ENCODE assay signal across 19 cellular contexts in genomic region chr11:12217879-12218278, GRCh38.
DNase-seq lines count a peak whose midpoint lies in the region; ATAC-seq and TF ChIP-seq lines count a peak whose summit lies in the region.
"Had no signal": no experiment of that assay in that cellular context is flagged by ENCODE, and none has a peak within 500 bp of the region (broad histone marks: within the 10 kb centered on the region; RNA-seq: fewer than 3 reads in every experiment).

No MANE protein-coding gene starts in this region.

- H3K9me3 ChIP-seq in CD8-positive, alpha-beta memory T cell (ENCODE audit: low read length), result no peaks in the 10 kb centered on the region
- H3K9me3 ChIP-seq in KOPT-K1 (ENCODE audit: insufficient read depth, low read length, poor library complexity, severe bottlenecking) (no peaks in the 10 kb centered on the region), gastroesophageal sphincter (no peaks in the 10 kb centered on the region), stomach (no peaks in the 10 kb centered on the region)

- TF ChIP-seq EP300 in gastroesophageal sphincter (IDR thresholded peaks at IDR 0.05) (no peak), stomach (IDR thresholded peaks at IDR 0.05) (no peak)

- TF ChIP-seq POLR2A in gastroesophageal sphincter (IDR thresholded peaks at IDR 0.05) (no peak), stomach (IDR thresholded peaks at IDR 0.05) (no peak)

- H3K27ac Mint-ChIP-seq in CD8-positive, alpha-beta memory T cell, result peak overlapping the region in 5 of 8 donors; percentile 49 to 94 (median 87)

- CTCF ChIA-PET in CD8-positive, alpha-beta memory T cell (lab: Charles Lee), result interaction anchor here (1.1 to 1.6 kb wide), 3 partner anchors 10 to 18 kb away, joined by 3 to 4 read pairs (median 3); no protein-coding TSS in a partner anchor

- peaks cover 33 to 59% (median 43%) of the 10 kb centered on the region in 3 donors for H3K4me1 Mint-ChIP-seq in CD8-positive, alpha-beta memory T cell

- no peak overlapping the region for H3K4me3 ChIP-seq in CD8-positive, alpha-beta memory T cell (ENCODE audit: low read length)
- no peak overlapping the region for H3K4me3 ChIP-seq in gastroesophageal sphincter
- H3K4me3 ChIP-seq in stomach, result no peak overlapping the region

- H3K36me3 ChIP-seq in CD8-positive, alpha-beta memory T cell (ENCODE audit: insufficient read depth, low read length), result peaks cover 10% of the 10 kb centered on the region
- H3K36me3 ChIP-seq in KOPT-K1 (ENCODE audit: insufficient read depth, low read length), result no peaks in the 10 kb centered on the region
- H3K36me3 ChIP-seq in gastroesophageal sphincter, result peaks cover 0 to 56% of the 10 kb centered on the region in 2 donors
- peaks cover 14 to 77% (median 39%) of the 10 kb centered on the region in 4 donors for H3K36me3 ChIP-seq in stomach

- H3K9me3 Mint-ChIP-seq in CD8-positive, alpha-beta memory T cell, result no peaks in the 10 kb centered on the region

- POLR2A ChIA-PET in CD8-positive, alpha-beta memory T cell (lab: Charles Lee), result no interaction called here

- intact Hi-C loops in stomach (cut with DNase I; ENCODE audit: low total_unique reads), result loop anchor here (10.0 kb wide), 1 partner anchor 113 kb away; no protein-coding TSS in a partner anchor

- H3K27me3 Mint-ChIP-seq in CD8-positive, alpha-beta memory T cell, result peaks cover 0 to 2% of the 10 kb centered on the region in 2 donors

- 62 to 90% methylated on average over 2 of the region's 4 CpGs for WGBS in gastroesophageal sphincter (ENCODE audit: low coverage in 1 of 2), 2 donors
- 55 to 76% (median 69%) methylated on average over 4 of the region's 4 CpGs for WGBS in stomach, 5 donors

- no peak overlapping the region for H3K27ac ChIP-seq in CD8-positive, alpha-beta memory T cell (ENCODE audit: low read depth, low read length)
- peak overlapping the region; percentile 33 for H3K27ac ChIP-seq in KOPT-K1 (ENCODE audit: low read depth, low read length, poor library complexity, severe bottlenecking)
- peak overlapping the region in 3 of 4 donors; percentile 65 to 85 (median 76) for H3K27ac ChIP-seq in gastroesophageal sphincter
- H3K27ac ChIP-seq in stomach, result peak overlapping the region; percentile 58 to 88 (median 80)

- peaks cover 35% of the 10 kb centered on the region for H3K4me1 ChIP-seq in CD8-positive, alpha-beta memory T cell (ENCODE audit: insufficient read depth, low read length)
- H3K4me1 ChIP-seq in gastroesophageal sphincter, result peaks cover 0 to 67% (median 26%) of the 10 kb centered on the region in 3 donors
- H3K4me1 ChIP-seq in stomach, result peaks cover 74 to 83% (median 80%) of the 10 kb centered on the region in 4 donors

- peaks cover 25 to 90% (median 40%) of the 10 kb centered on the region in 3 donors for H3K36me3 Mint-ChIP-seq in CD8-positive, alpha-beta memory T cell

- no peaks in the 10 kb centered on the region for H3K27me3 ChIP-seq in CD8-positive, alpha-beta memory T cell (ENCODE audit: insufficient read depth, low read length, poor library complexity, severe bottlenecking)
- H3K27me3 ChIP-seq in gastroesophageal sphincter, result no peaks in the 10 kb centered on the region
- no peaks in the 10 kb centered on the region for H3K27me3 ChIP-seq in stomach

- no peak overlapping the region for H3K4me3 Mint-ChIP-seq in CD8-positive, alpha-beta memory T cell

- DNase-seq in CD8-positive, alpha-beta memory T cell, result no peak
- DNase-seq in stomach (no peak), COLO668 (lab: John Stamatoyannopoulos, UW; ENCODE audit: unreplicated experiment) (no peak)
- DNase-seq: activated CD4-positive, alpha-beta T cell treated with anti-CD3 and anti-CD28 coated beads, Interleukin-2, amount 50 U/mL, for 4 hours; activated CD8-positive, alpha-beta memory T cell treated with anti-CD3 and anti-CD28 coated beads, Interleukin-2, amount 50 U/mL, for 48 hours; activated effector memory CD4-positive, alpha-beta T cell treated with Interleukin-2 at 50 U/mL for 16 hours; glutamatergic neuron; GOT3; NCI-H1105; NCI-H2029 treated with DMSO at 0.1 percent for 48 hours; nucleus accumbens; OCI-M1; retina; SIG-M5; T-helper 1 cell had no signal

- TF ChIP-seq CTCF in gastroesophageal sphincter (IDR thresholded peaks at IDR 0.05) (no peak), stomach (IDR thresholded peaks at IDR 0.05) (no peak)

- no peak for ATAC-seq in gastroesophageal sphincter
- ATAC-seq in HG03469 (IDR thresholded peaks at IDR 0.05; ENCODE audit: unreplicated experiment), result no peak
- no peak for ATAC-seq in GM19351 (IDR thresholded peaks at IDR 0.05; ENCODE audit: unreplicated experiment)
